1 cellular context compared by ENCODE assay signal in genomic region chr16:27323781-27324561, GRCh38.
TF ChIP-seq lines count a peak whose summit lies in the region.

No MANE protein-coding gene starts in this region.

TF ChIP-seq in IMR-90, 13 proteins besides CTCF, POLR2A, EP300 and RAD21 (continued from another document):
- TF ChIP-seq MXI1 (IDR thresholded peaks at IDR 0.05; ENCODE audit: borderline replicate concordance, low read depth, low read length) = no peak
- TF ChIP-seq FOS (IDR thresholded peaks at IDR 0.05; ENCODE audit: low read depth, low read length) = no peak
- no peak for TF ChIP-seq CEBPB (IDR thresholded peaks at IDR 0.05; ENCODE audit: low read depth, low read length)
- no peak for TF ChIP-seq MAFK (IDR thresholded peaks at IDR 0.05; ENCODE audit: low read depth, low read length)
- no peak for TF ChIP-seq RFX5 (IDR thresholded peaks at IDR 0.05; ENCODE audit: low read depth, low read length)
- no peak for TF ChIP-seq CHD1 (IDR thresholded peaks at IDR 0.05; ENCODE audit: low read depth, low read length)
- TF ChIP-seq SMC3 (IDR thresholded peaks at IDR 0.05; ENCODE audit: low read depth, low read length) = no peak
TF ChIP-seq in IMR-90: peak in this region for 0.
